Comparison of ENCODE assay signal across 1 cellular context in genomic region chr11:31408205-31408604, GRCh38.
TF ChIP-seq lines count a peak whose summit lies in the region.

No MANE protein-coding gene starts in this region.

TF ChIP-seq in GM12878, 131 proteins besides CTCF, POLR2A, EP300 and RAD21:
- TF ChIP-seq PAX5 (IDR thresholded peaks at IDR 0.05; ENCODE audit: borderline replicate concordance, low read depth, low read length) (no peak), RBBP5 (conservative IDR thresholded peaks at IDR 0.05) (no peak)
